ENCODE assay signal across 8 cellular contexts in genomic region chr9:83062653-83063527, GRCh38. TPM values are rescaled to one million over a fixed set of nuclear protein-coding genes. Genes with fewer than 3 reads are reported as not detected.
A peak's percentile ranks its signal among the peaks of the same experiment; 100 is the strongest.
DNase-seq lines count a peak whose midpoint lies in the region; ATAC-seq and TF ChIP-seq lines count a peak whose summit lies in the region.

RASEF (minus strand) TSS chr9:83063142; CDS start chr9:83062867, 275 bp downstream.

- H3K4me3 ChIP-seq in HUES6 (ENCODE audit: low read depth, low read length), result peak within 1 kb of the TSS; percentile 63
- H3K4me3 ChIP-seq in WI38 (ENCODE audit: low read depth, low read length), result 0 out of 2 replicates have a peak within 1 kb of the TSS, but pooled peaks have one; percentile 5
- peak within 1 kb of the TSS; percentile 82 for H3K4me3 ChIP-seq in kidney epithelial cell (ENCODE audit: low read depth, low read length)

- ATAC-seq in HG03097 (IDR thresholded peaks at IDR 0.05; ENCODE audit: low FRiP score, unreplicated experiment), result no peak

- DNase-seq in kidney epithelial cell (ENCODE audit: low read depth), result no peak
- peak; percentile 86 for DNase-seq in type B pancreatic cell (ENCODE audit: extremely low spot score, unreplicated experiment)
- no peak for DNase-seq in T-helper 2 cell treated with Interferon-gamma antibody and Interleukin-4, amounts not matched to agents 5 μg/mL and 100 μg/mL, for 36 hours (ENCODE audit: low spot score)
- no peak for DNase-seq in NOMO-1 treated with dmso at 0.1 percent for 144 hours (lab: John Stamatoyannopoulos, UW; ENCODE audit: unreplicated experiment)

- peak; percentile 58 for TF ChIP-seq CTCF in 22Rv1 (IDR thresholded peaks at IDR 0.05)
- TF ChIP-seq CTCF in WI38 (IDR thresholded peaks at IDR 0.05; ENCODE audit: low read depth, low read length), result no peak
- TF ChIP-seq CTCF in kidney epithelial cell (IDR thresholded peaks at IDR 0.05; ENCODE audit: insufficient read depth, low read length, poor library complexity, severe bottlenecking), result peak; percentile 15
- peak; percentile 37 for TF ChIP-seq CTCF in type B pancreatic cell (conservative IDR thresholded peaks at IDR 0.05)

- H3K27ac Mint-ChIP-seq in type B pancreatic cell, result peak within 1 kb of the TSS; percentile 99
- H3K27ac Mint-ChIP-seq in T-helper 2 cell treated with Interferon-gamma antibody and Interleukin-4, amounts not matched to agents 5 μg/mL and 100 μg/mL, for 36 hours, result no peak within 1 kb of the TSS

- peaks cover 4% of the 10 kb centered on the region for H3K9me3 Mint-ChIP-seq in type B pancreatic cell
- H3K9me3 Mint-ChIP-seq in T-helper 2 cell treated with Interferon-gamma antibody and Interleukin-4, amounts not matched to agents 5 μg/mL and 100 μg/mL, for 36 hours, result no peaks in the 10 kb centered on the region

- peak within 1 kb of the TSS; percentile 94 for H3K4me3 Mint-ChIP-seq in type B pancreatic cell
- H3K4me3 Mint-ChIP-seq in T-helper 2 cell treated with Interferon-gamma antibody and Interleukin-4, amounts not matched to agents 5 μg/mL and 100 μg/mL, for 36 hours, result no peak within 1 kb of the TSS

- H3K9ac ChIP-seq in HUES6 (ENCODE audit: low read length), result peak within 1 kb of the TSS; percentile 46

- peaks cover 17% of the 10 kb centered on the region for H3K4me1 Mint-ChIP-seq in type B pancreatic cell (ENCODE audit: unreplicated experiment)
- H3K4me1 Mint-ChIP-seq in T-helper 2 cell treated with Interferon-gamma antibody and Interleukin-4, amounts not matched to agents 5 μg/mL and 100 μg/mL, for 36 hours (ENCODE audit: low read depth), result no peaks in the 10 kb centered on the region

- no peaks in the 10 kb centered on the region; the same call in 1 of the 2 replicates for H3K4me1 ChIP-seq in HUES6 (ENCODE audit: control insufficient read depth, insufficient read depth, low read length)

- H3K27ac ChIP-seq in 22Rv1 (peak within 1 kb of the TSS; percentile 67), HUES6 (ENCODE audit: low read depth, low read length) (no peak within 1 kb of the TSS)

- H3K27me3 Mint-ChIP-seq in type B pancreatic cell, result peaks cover 58% of the 10 kb centered on the region
- peaks cover 32% of the 10 kb centered on the region for H3K27me3 Mint-ChIP-seq in T-helper 2 cell treated with Interferon-gamma antibody and Interleukin-4, amounts not matched to agents 5 μg/mL and 100 μg/mL, for 36 hours (ENCODE audit: low read depth)

- H3K9me3 ChIP-seq in HUES6 (ENCODE audit: control insufficient read depth, insufficient read depth, low read depth, low read length), result no peaks in the 10 kb centered on the region

- H3K36me3 Mint-ChIP-seq in type B pancreatic cell, result peaks cover 18% of the 10 kb centered on the region
- no peaks in the 10 kb centered on the region for H3K36me3 Mint-ChIP-seq in T-helper 2 cell treated with Interferon-gamma antibody and Interleukin-4, amounts not matched to agents 5 μg/mL and 100 μg/mL, for 36 hours (ENCODE audit: low read depth)

- H3K36me3 ChIP-seq in HUES6 (ENCODE audit: control insufficient read depth, insufficient read depth, low read length) (no peaks in the 10 kb centered on the region), kidney epithelial cell (ENCODE audit: control insufficient read depth, insufficient read depth, low read length) (no peaks in the 10 kb centered on the region)

- H3K27me3 ChIP-seq in HUES6 (ENCODE audit: control insufficient read depth, insufficient read depth, low read length) (peaks cover 86% of the 10 kb centered on the region), kidney epithelial cell (ENCODE audit: control insufficient read depth, insufficient read depth, low read length) (no peaks in the 10 kb centered on the region)

RNA-seq across cellular contexts. Expression of gene RASEF, which starts in this region (rescaled TPM):
- 9.5 and 10.2 TPM in 2 replicates for total RNA-seq in kidney epithelial cell
- 10.0 and 23.3 TPM in 2 replicates for total RNA-seq in type B pancreatic cell (ENCODE audit: low replicate concordance)

Comparison
In these comparisons a context has a peak if more than half of its experiments do, and no peak if none do; other contexts are left out.
1. H3K4me3 ChIP-seq: peak in every context shown above with its lines; median percentile 82 in kidney epithelial cell; 63 in HUES6; 5 in WI38.